ENCODE assay signal across 27 cellular contexts in genomic region chr20:33445881-33446615, GRCh38. TPM values are rescaled to one million over a fixed set of nuclear protein-coding genes. Genes with fewer than 3 reads are reported as not detected.
DNase-seq lines count a peak whose midpoint lies in the region; ATAC-seq and TF ChIP-seq lines count a peak whose summit lies in the region.
"Had no signal": no experiment of that assay in that cellular context is flagged by ENCODE, and none has a peak within 500 bp of the region (broad histone marks: within the 10 kb centered on the region; RNA-seq: fewer than 3 reads in every experiment).

No MANE protein-coding gene starts in this region.

- H3K36me3 ChIP-seq in Karpas-422 (ENCODE audit: insufficient read depth, low read length), result no peaks in the 10 kb centered on the region
- H3K36me3 ChIP-seq in neural progenitor cell, result no peaks in the 10 kb centered on the region
- H3K36me3 ChIP-seq: adrenal gland, sigmoid colon, SJCRH30, tibial nerve had no signal

- peak overlapping the region; percentile 75 for H2AFZ ChIP-seq in Karpas-422 (ENCODE audit: low read length)
- no peak overlapping the region for H2AFZ ChIP-seq in neural progenitor cell (replicated peaks)

- H3K9me2 ChIP-seq in Karpas-422 (replicated peaks; ENCODE audit: insufficient read depth, low read length), result no peaks in the 10 kb centered on the region

- H3K4me2 ChIP-seq in Karpas-422 (ENCODE audit: low read depth, low read length, poor library complexity, severe bottlenecking) (peak overlapping the region; percentile 95), neural progenitor cell (peak overlapping the region; percentile 6)

- peaks cover 52% of the 10 kb centered on the region for H3K4me1 ChIP-seq in Karpas-422 (ENCODE audit: low read length)
- H3K4me1 ChIP-seq in neural progenitor cell, result peaks cover 16% of the 10 kb centered on the region
- H3K4me1 ChIP-seq: SJCRH30 had no signal

- peaks cover 1% of the 10 kb centered on the region for H3K36me3 Mint-ChIP-seq in neural progenitor cell
- no peaks in the 10 kb centered on the region for H3K36me3 Mint-ChIP-seq in osteocyte (ENCODE audit: unreplicated experiment)
- H3K36me3 Mint-ChIP-seq: natural killer cell treated with Interleukin-12 subunit alpha and Interleukin-12 subunit beta and Interleukin-15 and Interleukin-18, amount 100 ng/mL, for 72 hours had no signal

- H3K9ac ChIP-seq in Karpas-422 (ENCODE audit: low read length) (peak overlapping the region; percentile 56), neural progenitor cell (no peak overlapping the region)

- H3K9me3 Mint-ChIP-seq in neural progenitor cell (peaks cover 2% of the 10 kb centered on the region), osteocyte (ENCODE audit: unreplicated experiment) (no peaks in the 10 kb centered on the region)
- H3K9me3 Mint-ChIP-seq: natural killer cell treated with Interleukin-12 subunit alpha and Interleukin-12 subunit beta and Interleukin-15 and Interleukin-18, amount 100 ng/mL, for 72 hours had no signal

- no peaks in the 10 kb centered on the region for H4K20me1 ChIP-seq in Karpas-422 (ENCODE audit: insufficient read depth, low read depth, low read length)
- peaks cover 5% of the 10 kb centered on the region for H4K20me1 ChIP-seq in neural progenitor cell (ENCODE audit: low read depth)

- DNase-seq in NCI-H345 (lab: John Stamatoyannopoulos, UW), result peak; percentile 33
- DNase-seq in NCI-H345 treated with DMSO at 0.1 percent for 48 hours (lab: John Stamatoyannopoulos, UW; ENCODE audit: unreplicated experiment), result no peak
- DNase-seq in Karpas-422, result no peak
- no peak for DNase-seq in neural progenitor cell (ENCODE audit: low spot score)
- DNase-seq in NCI-H2029 treated with DMSO at 0.1 percent for 48 hours (lab: John Stamatoyannopoulos, UW), result no peak
- DNase-seq in osteocyte (ENCODE audit: extremely low spot score, unreplicated experiment), result no peak
- DNase-seq: activated naive CD4-positive, alpha-beta T cell treated with Interleukin-2 at 50 U/mL for 16 hours; activated T-cell treated with anti-CD3 and anti-CD28 coated beads, Interleukin-2, amount 50 U/mL, for 4 hours; adrenal gland; CD8-positive, alpha-beta memory T cell; dermis blood vessel endothelial cell; DMS153; GF-D8; GOT3; islet precursor cell; NCI-H1694 treated with DMSO at 0.1 percent for 48 hours; NCI-H510A; sigmoid colon; SJCRH30; stimulated activated naive CD8-positive, alpha-beta T cell treated with anti-CD3 and anti-CD28 coated beads, Interleukin-15, amount 100 ng/mL, for 72 hours; T-helper 1 cell had no signal

- H3K4me3 ChIP-seq in Karpas-422 (ENCODE audit: low read length) (peak overlapping the region; percentile 7), neural progenitor cell (no peak overlapping the region)
- H3K4me3 ChIP-seq: adrenal gland, sigmoid colon, SJCRH30, tibial nerve had no signal

- H3K9me3 ChIP-seq in Karpas-422 (ENCODE audit: low read length), result no peaks in the 10 kb centered on the region
- H3K9me3 ChIP-seq in neural progenitor cell (ENCODE audit: low read depth), result no peaks in the 10 kb centered on the region
- H3K9me3 ChIP-seq: adrenal gland, sigmoid colon had no signal

- H3K4me3 Mint-ChIP-seq in neural progenitor cell (no peak overlapping the region), osteocyte (ENCODE audit: unreplicated experiment) (no peak overlapping the region)
- H3K4me3 Mint-ChIP-seq: activated T-cell treated with anti-CD3 and anti-CD28 coated beads, Interleukin-2, amount 50 U/mL, for 4 hours; natural killer cell treated with Interleukin-12 subunit alpha and Interleukin-12 subunit beta and Interleukin-15 and Interleukin-18, amount 100 ng/mL, for 72 hours; stimulated activated naive CD8-positive, alpha-beta T cell treated with anti-CD3 and anti-CD28 coated beads, Interleukin-15, amount 100 ng/mL, for 72 hours had no signal

- peak overlapping the region; percentile 88 for H3K27ac ChIP-seq in Karpas-422 (ENCODE audit: low read length)
- H3K27ac ChIP-seq in angular gyrus (ENCODE audit: low read depth, low read length), result peak overlapping the region; percentile 55
- no peak overlapping the region for H3K27ac ChIP-seq in neural progenitor cell
- H3K27ac ChIP-seq: 22Rv1, adrenal gland, sigmoid colon, SJCRH30, tibial nerve had no signal

- H3K27me3 ChIP-seq in Karpas-422 (ENCODE audit: low read length) (no peaks in the 10 kb centered on the region), neural progenitor cell (peaks cover 26% of the 10 kb centered on the region)
- H3K27me3 ChIP-seq: adrenal gland, sigmoid colon, SJCRH30, tibial nerve had no signal

- H3K79me2 ChIP-seq in Karpas-422 (ENCODE audit: low read length), result peaks cover 21% of the 10 kb centered on the region
- H3K79me2 ChIP-seq in neural progenitor cell (ENCODE audit: low read depth), result no peaks in the 10 kb centered on the region

- peaks cover 16% of the 10 kb centered on the region for H3K27me3 Mint-ChIP-seq in neural progenitor cell (ENCODE audit: insufficient read depth, low read depth)
- no peaks in the 10 kb centered on the region for H3K27me3 Mint-ChIP-seq in osteocyte (ENCODE audit: unreplicated experiment)

- H3K4me1 Mint-ChIP-seq in neural progenitor cell (peaks cover 30% of the 10 kb centered on the region), osteocyte (ENCODE audit: unreplicated experiment) (peaks cover 20% of the 10 kb centered on the region)

- H3F3A ChIP-seq in neural progenitor cell (ENCODE audit: low read depth), result peaks cover 27% of the 10 kb centered on the region

- ATAC-seq in HG03520 (IDR thresholded peaks at IDR 0.05; ENCODE audit: unreplicated experiment), result no peak
- ATAC-seq: activated CD4-positive, CD25-positive, alpha-beta regulatory T cell treated with anti-CD3 and anti-CD28 coated beads, Interleukin-2, amount 50 U/mL, for 24 hours; activated T-cell treated with anti-CD3 and anti-CD28 coated beads, Interleukin-2, amount 50 U/mL, for 4 hours; natural killer cell treated with Interleukin-12 subunit alpha and Interleukin-12 subunit beta and Interleukin-15 and Interleukin-18, amount 100 ng/mL, for 72 hours; stimulated activated naive CD8-positive, alpha-beta T cell treated with anti-CD3 and anti-CD28 coated beads, Interleukin-15, amount 100 ng/mL, for 72 hours had no signal

- peak overlapping the region; percentile 73 for H3K27ac Mint-ChIP-seq in neural progenitor cell
- no peak overlapping the region for H3K27ac Mint-ChIP-seq in osteocyte (ENCODE audit: unreplicated experiment)
- H3K27ac Mint-ChIP-seq: stimulated activated naive CD8-positive, alpha-beta T cell treated with anti-CD3 and anti-CD28 coated beads, Interleukin-15, amount 100 ng/mL, for 72 hours had no signal

- TF ChIP-seq CTCF in neural progenitor cell (IDR thresholded peaks at IDR 0.05) (no peak), osteocyte (IDR thresholded peaks at IDR 0.05) (no peak)

RNA-seq across cellular contexts. Expression of gene SNTA1, which starts 2.5 kb away (rescaled TPM):
- 51.4 and 85.6 TPM in 2 replicates for total RNA-seq in Karpas-422 (2014; rRNA removed; shearing (Covaris generic); ENCODE audit: low replicate concordance)
- 6.3 and 10.6 TPM in 2 replicates for total RNA-seq in neural progenitor cell (ENCODE audit: low replicate concordance)
- 28.9 and 33.8 TPM in 2 replicates for total RNA-seq in osteocyte

RNA-seq across cellular contexts. Expression of gene CBFA2T2, which starts 43.8 kb away (rescaled TPM):
- total RNA-seq in Karpas-422 (2014; rRNA removed; shearing (Covaris generic); ENCODE audit: low replicate concordance), result 47.6 and 54.8 TPM in 2 replicates
- total RNA-seq in neural progenitor cell (ENCODE audit: low replicate concordance), result 11.9 and 26.4 TPM in 2 replicates
- 19.6 and 19.9 TPM in 2 replicates for total RNA-seq in osteocyte

RNA-seq across cellular contexts. Expression of gene CDK5RAP1, which starts 44.7 kb away (rescaled TPM):
- total RNA-seq in Karpas-422 (2014; rRNA removed; shearing (Covaris generic); ENCODE audit: low replicate concordance), result 30.7 and 32.5 TPM in 2 replicates
- total RNA-seq in neural progenitor cell (ENCODE audit: low replicate concordance), result 42.0 TPM in 2 replicates
- total RNA-seq in osteocyte, result 25.1 and 25.3 TPM in 2 replicates
